In genomic region chr15:63945838-63946298, GRCh38 we compare ENCODE assay signal across 1 cellular context.
TF ChIP-seq lines count a peak whose summit lies in the region.

No MANE protein-coding gene starts in this region.

TF ChIP-seq in SK-N-SH, 30 proteins besides CTCF, POLR2A, EP300 and RAD21 (continued from another document):
- TF ChIP-seq REST (IDR thresholded peaks at IDR 0.05; ENCODE audit: low read depth, low read length) (no peak), YY1 (IDR thresholded peaks at IDR 0.05; ENCODE audit: low read depth) (no peak), GABPA (IDR thresholded peaks at IDR 0.05; ENCODE audit: low read depth) (no peak), FOXM1 (IDR thresholded peaks at IDR 0.05; ENCODE audit: low read depth) (no peak), RFX5 (IDR thresholded peaks at IDR 0.05; ENCODE audit: low read length) (no peak), ZBTB33 (IDR thresholded peaks at IDR 0.05; ENCODE audit: borderline replicate concordance, low read depth) (no peak), PBX3 (IDR thresholded peaks at IDR 0.05) (no peak)
TF ChIP-seq in SK-N-SH: peak in this region for 0.
